2 cellular contexts compared by ENCODE assay signal in the genomic region with DNA sequence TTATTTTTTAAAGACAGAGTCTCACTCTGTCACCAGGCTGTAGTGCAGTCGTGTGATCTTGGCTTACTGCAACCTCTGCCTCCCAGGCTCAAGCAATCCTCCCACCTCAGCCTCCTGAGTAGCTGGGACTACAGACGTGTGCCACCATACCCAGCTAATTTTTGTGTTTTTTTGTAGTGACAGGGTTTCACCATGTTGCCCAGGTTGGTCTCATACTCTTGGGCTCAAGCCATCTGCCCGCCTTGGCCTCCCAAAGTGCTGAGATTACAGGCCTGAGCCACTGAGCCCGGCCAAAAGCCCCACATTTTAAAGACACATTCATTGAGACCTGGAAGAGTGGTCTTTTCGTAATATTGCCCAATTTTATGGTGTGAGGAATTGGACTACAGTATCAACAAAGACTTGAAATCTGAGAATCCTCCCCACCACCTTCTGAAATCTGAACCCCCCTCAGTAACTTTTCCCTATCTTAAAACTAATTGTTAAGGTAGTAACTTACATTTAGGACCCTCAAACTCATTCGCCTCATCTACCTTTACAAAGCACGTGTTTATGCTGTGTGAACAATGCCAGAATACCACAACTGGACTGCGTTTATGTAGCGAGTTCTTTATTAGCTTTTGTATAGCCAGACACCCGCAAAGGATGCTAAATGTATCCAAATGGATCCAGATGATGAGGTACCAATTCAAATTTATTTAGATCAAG.
TF ChIP-seq lines count a peak whose summit lies in the region.

No MANE protein-coding gene starts in this region.

TF ChIP-seq in SK-N-SH, 30 proteins besides CTCF, POLR2A, EP300 and RAD21:
- TF ChIP-seq SMC3 (IDR thresholded peaks at IDR 0.05; ENCODE audit: low read depth, low read length): no peak
- TF ChIP-seq MXI1 (IDR thresholded peaks at IDR 0.05; ENCODE audit: low read depth, low read length): no peak
- TF ChIP-seq USF1 (IDR thresholded peaks at IDR 0.05; ENCODE audit: borderline replicate concordance, low read depth): no peak
- TF ChIP-seq TAF1 (IDR thresholded peaks at IDR 0.05; ENCODE audit: borderline replicate concordance, low read depth, low read length): no peak
- TF ChIP-seq, protein P1, sequence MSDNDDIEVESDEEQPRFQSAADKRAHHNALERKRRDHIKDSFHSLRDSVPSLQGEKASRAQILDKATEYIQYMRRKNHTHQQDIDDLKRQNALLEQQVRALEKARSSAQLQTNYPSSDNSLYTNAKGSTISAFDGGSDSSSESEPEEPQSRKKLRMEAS (IDR thresholded peaks at IDR 0.05; ENCODE audit: low read depth): no peak
- no peak for TF ChIP-seq JUND (IDR thresholded peaks at IDR 0.05)
- no peak for TF ChIP-seq TCF12 (IDR thresholded peaks at IDR 0.05)
- no peak for TF ChIP-seq RCOR1 (IDR thresholded peaks at IDR 0.05; ENCODE audit: low read length)

TF ChIP-seq in SK-N-SH treated with all-trans-retinoic acid at 6 μM for 48 hours, 23 proteins besides CTCF, POLR2A, EP300 and RAD21:
- TF ChIP-seq TOX (CRISPR knock-in tag; IDR thresholded peaks at IDR 0.05; ENCODE audit: borderline replicate concordance) (no peak), ZNF8 (CRISPR knock-in tag; IDR thresholded peaks at IDR 0.05) (no peak), CSDC2 (CRISPR knock-in tag; IDR thresholded peaks at IDR 0.05) (no peak), SNAI2 (CRISPR knock-in tag; IDR thresholded peaks at IDR 0.05) (no peak), ARNTL (CRISPR knock-in tag; IDR thresholded peaks at IDR 0.05; ENCODE audit: borderline replicate concordance, low read depth) (no peak), ZC3H10 (CRISPR knock-in tag; IDR thresholded peaks at IDR 0.05) (no peak)
- TF ChIP-seq, protein P2, sequence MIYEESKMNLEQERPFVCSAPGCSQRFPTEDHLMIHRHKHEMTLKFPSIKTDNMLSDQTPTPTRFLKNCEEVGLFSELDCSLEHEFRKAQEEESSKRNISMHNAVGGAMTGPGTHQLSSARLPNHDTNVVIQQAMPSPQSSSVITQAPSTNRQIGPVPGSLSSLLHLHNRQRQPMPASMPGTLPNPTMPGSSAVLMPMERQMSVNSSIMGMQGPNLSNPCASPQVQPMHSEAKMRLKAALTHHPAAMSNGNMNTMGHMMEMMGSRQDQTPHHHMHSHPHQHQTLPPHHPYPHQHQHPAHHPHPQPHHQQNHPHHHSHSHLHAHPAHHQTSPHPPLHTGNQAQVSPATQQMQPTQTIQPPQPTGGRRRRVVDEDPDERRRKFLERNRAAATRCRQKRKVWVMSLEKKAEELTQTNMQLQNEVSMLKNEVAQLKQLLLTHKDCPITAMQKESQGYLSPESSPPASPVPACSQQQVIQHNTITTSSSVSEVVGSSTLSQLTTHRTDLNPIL (CRISPR knock-in tag; IDR thresholded peaks at IDR 0.05; ENCODE audit: low read depth): no peak
